8 cellular contexts compared by ENCODE assay signal in the genomic region with DNA sequence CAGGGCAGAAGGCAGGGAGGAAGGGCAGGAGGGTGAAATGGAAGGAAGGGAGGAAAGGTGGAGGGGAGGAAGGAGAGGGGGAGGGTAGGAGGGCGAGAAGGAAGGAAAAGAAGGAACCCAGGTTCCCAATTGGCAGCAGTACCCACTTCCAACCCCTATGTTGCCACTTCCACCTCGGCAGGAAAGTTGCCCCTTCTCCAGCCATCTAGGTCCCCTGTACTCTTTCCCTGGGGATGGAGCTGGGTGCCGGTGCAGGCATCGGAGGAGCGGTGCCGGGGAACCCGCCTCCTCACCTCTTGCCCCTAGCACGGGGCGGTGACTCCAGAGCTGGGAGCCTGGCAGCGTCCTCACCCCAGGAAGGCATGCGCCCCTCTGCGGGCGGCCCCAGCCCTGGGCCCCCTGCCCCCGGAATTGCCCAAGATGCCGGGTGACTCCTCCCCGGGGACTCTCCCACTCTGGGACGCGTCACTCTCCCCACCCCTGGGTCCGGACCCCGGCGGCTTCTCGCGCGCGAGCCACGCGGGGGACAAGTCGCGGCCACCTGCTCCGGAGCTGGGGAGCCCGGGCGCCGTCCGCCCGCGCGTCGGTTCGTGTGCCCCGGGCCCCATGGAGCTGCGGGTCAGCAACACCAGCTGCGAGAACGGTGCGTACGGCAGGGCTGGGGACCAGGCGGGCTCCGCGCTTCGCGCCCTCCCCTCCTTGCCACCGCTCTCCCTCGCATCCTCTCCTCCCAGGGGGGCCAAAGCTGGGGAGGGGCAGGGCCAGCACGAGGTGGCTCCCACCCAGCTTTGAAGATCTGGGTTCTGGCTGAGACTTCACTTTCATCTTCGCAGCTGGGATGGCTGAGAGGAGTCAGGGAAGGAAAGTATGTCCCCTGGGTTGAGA. TPM values are rescaled to one million over a fixed set of nuclear protein-coding genes. Genes with fewer than 3 reads are reported as not detected.
DNase-seq lines count a peak whose midpoint lies in the region; ATAC-seq, FAIRE-seq and TF ChIP-seq lines count a peak whose summit lies in the region.

Gene NIPAL4 (plus strand): TSS at position 499 of the 885 bp plus-strand sequence. CDS start 108 bp downstream, at position 607.

- no peak within 1 kb of the TSS for H3K27ac Mint-ChIP-seq in activated CD8-positive, alpha-beta memory T cell treated with anti-CD3 and anti-CD28 coated beads, Interleukin-2, amount 10 ng/mL, durations not matched to agents 7 days and 5 days
- H3K27ac Mint-ChIP-seq in neural crest cell (ENCODE audit: unreplicated experiment): no peak within 1 kb of the TSS

- WGBS in tibial nerve, 2 donors: 2 to 14% methylated on average over 18 to 29 of the region's 54 CpGs

- peaks cover 0 to 20% of the 10 kb centered on the region in 2 donors for H3K27me3 ChIP-seq in tibial nerve

- peak; percentile 21 for DNase-seq in HTR-8/SVneo (ENCODE audit: insufficient read length, low spot score)
- DNase-seq in activated CD8-positive, alpha-beta memory T cell treated with anti-CD3 and anti-CD28 coated beads, Interleukin-2, amount 10 ng/mL, durations not matched to agents 7 days and 5 days: no peak
- DNase-seq in fibroblast of the aortic adventitia (ENCODE audit: low read depth): no peak
- no peak for DNase-seq in neural crest cell (ENCODE audit: low read depth, low spot score)
- no peak for DNase-seq in tibial nerve (ENCODE audit: low spot score in 2 of 2)
- no peak for DNase-seq in foreskin melanocyte

- peak within 1 kb of the TSS in 1 of 4 donors; percentile 35 for H3K27ac ChIP-seq in tibial nerve

- TF ChIP-seq EP300 in tibial nerve (IDR thresholded peaks at IDR 0.05): no peak

- H3K4me3 ChIP-seq in fibroblast of the aortic adventitia (ENCODE audit: low read depth, low read length) (peak within 1 kb of the TSS; percentile 51), tibial nerve (peak within 1 kb of the TSS; percentile 28 to 54 (median 53))

- ATAC-seq in activated CD8-positive, alpha-beta memory T cell treated with anti-CD3 and anti-CD28 coated beads, Interleukin-2, amount 10 ng/mL, durations not matched to agents 7 days and 5 days: peak; percentile 38
- ATAC-seq in HG03565 (IDR thresholded peaks at IDR 0.05; ENCODE audit: unreplicated experiment) (no peak), HG02884 (IDR thresholded peaks at IDR 0.05; ENCODE audit: unreplicated experiment) (no peak)

- H3K9me3 Mint-ChIP-seq in activated CD8-positive, alpha-beta memory T cell treated with anti-CD3 and anti-CD28 coated beads, Interleukin-2, amount 10 ng/mL, durations not matched to agents 7 days and 5 days (ENCODE audit: low read depth): no peaks in the 10 kb centered on the region
- H3K9me3 Mint-ChIP-seq in neural crest cell: no peaks in the 10 kb centered on the region

- FAIRE-seq in HTR-8/SVneo (lab: Jason Lieb, UNC): peak; percentile 52

- H3K4me1 Mint-ChIP-seq in activated CD8-positive, alpha-beta memory T cell treated with anti-CD3 and anti-CD28 coated beads, Interleukin-2, amount 10 ng/mL, durations not matched to agents 7 days and 5 days: peaks cover 28% of the 10 kb centered on the region
- H3K4me1 Mint-ChIP-seq in neural crest cell: peaks cover 37% of the 10 kb centered on the region

- H3K4me3 Mint-ChIP-seq in activated CD8-positive, alpha-beta memory T cell treated with anti-CD3 and anti-CD28 coated beads, Interleukin-2, amount 10 ng/mL, durations not matched to agents 7 days and 5 days: peak within 1 kb of the TSS; percentile 61
- H3K4me3 Mint-ChIP-seq in neural crest cell: peak within 1 kb of the TSS; percentile 61

- CTCF ChIA-PET in activated CD8-positive, alpha-beta memory T cell treated with anti-CD3 and anti-CD28 coated beads, Interleukin-2, amount 10 ng/mL, durations not matched to agents 7 days and 5 days (lab: Charles Lee): interaction anchor here (1.0 to 3.7 kb wide), 8 partner anchors 10 to 283 kb away, joined by 3 to 23 read pairs (median 5); partner anchors contain the start of gene LSM11

- TF ChIP-seq POLR2A in tibial nerve (IDR thresholded peaks at IDR 0.05): no peak

- peaks cover 32% of the 10 kb centered on the region for H3K27me3 Mint-ChIP-seq in activated CD8-positive, alpha-beta memory T cell treated with anti-CD3 and anti-CD28 coated beads, Interleukin-2, amount 10 ng/mL, durations not matched to agents 7 days and 5 days
- H3K27me3 Mint-ChIP-seq in neural crest cell (ENCODE audit: low read depth): peaks cover 61% of the 10 kb centered on the region

- H3K36me3 ChIP-seq in tibial nerve: no peaks in the 10 kb centered on the region

- TF ChIP-seq CTCF in fibroblast of the aortic adventitia (IDR thresholded peaks at IDR 0.05; ENCODE audit: insufficient read depth, low read length): no peak
- TF ChIP-seq CTCF in neural crest cell (conservative IDR thresholded peaks at IDR 0.05): no peak
- TF ChIP-seq CTCF in tibial nerve (IDR thresholded peaks at IDR 0.05): no peak

- H3K4me1 ChIP-seq in tibial nerve: peaks cover 0 to 26% (median 11%) of the 10 kb centered on the region in 4 donors

- no peaks in the 10 kb centered on the region for H3K9me3 ChIP-seq in tibial nerve

- H3K36me3 Mint-ChIP-seq in activated CD8-positive, alpha-beta memory T cell treated with anti-CD3 and anti-CD28 coated beads, Interleukin-2, amount 10 ng/mL, durations not matched to agents 7 days and 5 days: peaks cover 3% of the 10 kb centered on the region
- no peaks in the 10 kb centered on the region for H3K36me3 Mint-ChIP-seq in neural crest cell (ENCODE audit: low read depth)

RNA-seq across cellular contexts. Expression of gene NIPAL4, which starts in this region (rescaled TPM):
- under 1 TPM in 1 of 2 experiments, not detected in 1; 0.37 TPM for total RNA-seq in activated CD8-positive, alpha-beta memory T cell treated with anti-CD3 and anti-CD28 coated beads, Interleukin-2, amount 10 ng/mL, durations not matched to agents 7 days and 5 days
- total RNA-seq in fibroblast of the aortic adventitia (ENCODE audit: low replicate concordance) (under 0.01 TPM in 1 of 2 replicates, not detected in the other), neural crest cell (not detected in 2 replicates), tibial nerve (1 to 10 TPM in 2 of 4 donors, under 1 TPM in 1, not detected in 1; 0.84 to 5.7 (median 2.4) TPM)

Comparison
In these comparisons a context has a peak if more than half of its experiments do, and no peak if none do; other contexts are left out.
1. Peak in ATAC-seq in activated CD8-positive, alpha-beta memory T cell treated with anti-CD3 and anti-CD28 coated beads, Interleukin-2, amount 10 ng/mL, durations not matched to agents 7 days and 5 days; RNA of the gene not detected or under 1 TPM.